Comparison of ENCODE assay signal across 14 cellular contexts in the genomic region with DNA sequence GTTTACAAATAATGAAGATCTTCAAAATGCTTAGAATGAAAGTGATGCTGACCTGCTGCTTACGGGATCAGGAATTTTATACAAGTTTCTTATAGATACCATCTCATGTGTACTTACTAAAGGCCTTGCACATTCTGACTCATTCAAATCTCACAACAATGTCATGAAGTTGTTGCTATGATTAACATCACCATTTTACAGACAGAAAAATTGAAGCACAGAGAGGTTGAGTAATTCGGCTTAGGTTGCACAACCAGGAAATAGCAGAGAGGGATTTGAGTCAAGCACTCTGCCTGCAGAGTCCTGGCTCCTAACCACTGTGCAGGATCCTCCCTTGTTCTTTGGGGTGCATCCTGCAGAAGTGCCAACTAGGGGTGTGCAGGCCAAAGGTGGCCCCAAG.
DNase-seq lines count a peak whose midpoint lies in the region; ATAC-seq, FAIRE-seq and TF ChIP-seq lines count a peak whose summit lies in the region.
"Had no signal": no experiment of that assay in that cellular context is flagged by ENCODE, and none has a peak within 500 bp of the region (broad histone marks: within the 10 kb centered on the region; RNA-seq: fewer than 3 reads in every experiment).

No MANE protein-coding gene starts in this region.

- WGBS in trophoblast cell (ENCODE audit: extremely low coverage, insufficient coverage, insufficient read length), result no CpG with 5 or more reads among the region's 2 CpGs

- H3K9me3 ChIP-seq in PC-9 (ENCODE audit: insufficient read depth, low read depth), result no peaks in the 10 kb centered on the region
- H3K9me3 ChIP-seq in endothelial cell of umbilical vein (replicated peaks; ENCODE audit: control insufficient read depth, insufficient read depth, low read length), result no peaks in the 10 kb centered on the region
- H3K9me3 ChIP-seq in trophoblast cell (ENCODE audit: insufficient read depth, low read depth, low read length), result no peaks in the 10 kb centered on the region
- no peaks in the 10 kb centered on the region for H3K9me3 ChIP-seq in CD8-positive, alpha-beta memory T cell (ENCODE audit: low read length)
- H3K9me3 ChIP-seq: pancreas had no signal

- H4K20me1 ChIP-seq in PC-9 (ENCODE audit: insufficient read depth) (no peaks in the 10 kb centered on the region), endothelial cell of umbilical vein (replicated peaks; ENCODE audit: control insufficient read depth, extremely low read depth, insufficient read depth, low read length) (no peaks in the 10 kb centered on the region)

- H3K4me1 ChIP-seq in PC-9 (replicated peaks; ENCODE audit: insufficient read depth) (peaks cover 79% of the 10 kb centered on the region), endothelial cell of umbilical vein (ENCODE audit: control insufficient read depth, extremely low read depth, insufficient read depth, low read length) (peaks cover 13% of the 10 kb centered on the region), trophoblast cell (ENCODE audit: control insufficient read depth in 1 of 2, insufficient read depth in 2 of 2, low read length in 2 of 2) (peaks cover 4% of the 10 kb centered on the region in 2 experiments)
- H3K4me1 ChIP-seq in CD8-positive, alpha-beta memory T cell (ENCODE audit: insufficient read depth, low read length), result no peaks in the 10 kb centered on the region
- H3K4me1 ChIP-seq: pancreas had no signal

- no peak overlapping the region for H4K8ac ChIP-seq in trophoblast cell (ENCODE audit: low read depth, low read length)

- no peak overlapping the region for H2BK12ac ChIP-seq in trophoblast cell (ENCODE audit: low read length)

- H3F3A ChIP-seq in PC-9 (ENCODE audit: insufficient read depth, low read depth), result peaks cover 45% of the 10 kb centered on the region

- H2AFZ ChIP-seq in PC-9 (no peak overlapping the region), endothelial cell of umbilical vein (ENCODE audit: low read depth, low read length) (no peak overlapping the region), trophoblast cell (ENCODE audit: insufficient read depth, low read length, poor library complexity) (no peak overlapping the region)
- H2AFZ ChIP-seq: hepatocyte had no signal

- no peaks in the 10 kb centered on the region for H3K36me3 ChIP-seq in PC-9 (ENCODE audit: low read depth)
- no peaks in the 10 kb centered on the region for H3K36me3 ChIP-seq in endothelial cell of umbilical vein (ENCODE audit: control insufficient read depth in 2 of 2, extremely low read depth in 1 of 2, insufficient read depth in 2 of 2, low read length in 2 of 2)
- H3K36me3 ChIP-seq in trophoblast cell (ENCODE audit: control insufficient read depth in 1 of 2, insufficient read depth in 2 of 2, low read length in 2 of 2), result no peaks in the 10 kb centered on the region
- H3K36me3 ChIP-seq in CD8-positive, alpha-beta memory T cell (ENCODE audit: insufficient read depth, low read length), result no peaks in the 10 kb centered on the region
- H3K36me3 ChIP-seq: pancreas had no signal

- no peak overlapping the region for H2BK5ac ChIP-seq in trophoblast cell (ENCODE audit: low read depth, low read length, poor library complexity)

- no peak overlapping the region for H3K4ac ChIP-seq in trophoblast cell (ENCODE audit: low read depth, low read length)

- FAIRE-seq in endothelial cell of umbilical vein (lab: Jason Lieb, UNC), result no peak
- FAIRE-seq: pancreas had no signal

- H3K79me2 ChIP-seq in PC-9 (ENCODE audit: low read depth), result no peaks in the 10 kb centered on the region
- no peaks in the 10 kb centered on the region for H3K79me2 ChIP-seq in endothelial cell of umbilical vein (ENCODE audit: control insufficient read depth, insufficient read depth, low read length)
- H3K79me2 ChIP-seq in trophoblast cell (ENCODE audit: control insufficient read depth, insufficient read depth, low read length, poor library complexity), result no peaks in the 10 kb centered on the region
- H3K79me2 ChIP-seq: hepatocyte had no signal

- no peaks in the 10 kb centered on the region for H3K9me3 Mint-ChIP-seq in HFFc6
- peaks cover 0 to 4% (median 0%) of the 10 kb centered on the region in 5 donors for H3K9me3 Mint-ChIP-seq in CD8-positive, alpha-beta memory T cell
- H3K9me3 Mint-ChIP-seq: activated T-helper 1 cell treated with anti-CD3 and anti-CD28 coated beads, Interleukin-12 subunit alpha, Interleukin-12 subunit beta, Interleukin-2, Interleukin-4 antibody, amounts not matched to agents 30 ng/mL and 10 ng/mL and 1 ng/mL, durations not matched to agents 14 hours and 24 hours and 36 hours had no signal

- no peak overlapping the region for H3K23ac ChIP-seq in trophoblast cell (ENCODE audit: low read length)

- no peak overlapping the region for H4K12ac ChIP-seq in trophoblast cell (ENCODE audit: low read depth, low read length)

- BruUV-seq in PC-9 (replicated peaks; lab: Mats Ljungman, UMichigan) (no TSS peak), endothelial cell of umbilical vein (replicated peaks; lab: Mats Ljungman, UMichigan) (no TSS peak)

- no peak overlapping the region for H2AK5ac ChIP-seq in trophoblast cell (ENCODE audit: low read length)

- H3K9me2 ChIP-seq in PC-9 (ENCODE audit: insufficient read depth), result no peaks in the 10 kb centered on the region

- DNase-seq in HFFc6 (peak; percentile 90), PC-9 (peak in 1 of 2 experiments; percentile 94), endothelial cell of umbilical vein (ENCODE audit: low read depth, low spot score) (peak; percentile 36), trophoblast cell (peak; percentile 71 to 87), iPS-NIHi7 (ENCODE audit: extremely low spot score) (no peak), SW480 (ENCODE audit: low spot score) (no peak)
- DNase-seq in CD8-positive, alpha-beta memory T cell, result no peak
- DNase-seq: activated CD4-positive, alpha-beta T cell treated with anti-CD3 and anti-CD28 coated beads for 4 hours; KBM-7; NCI-H2029; pancreas had no signal

- intact Hi-C loops in PC-9 (cut with micrococcal nuclease; ENCODE audit: unreplicated experiment), result no loop called here
- intact Hi-C loops in endothelial cell of umbilical vein (cut with micrococcal nuclease), result no loop called here

- H2BK120ac ChIP-seq in trophoblast cell (ENCODE audit: insufficient read depth, low read length, poor library complexity), result no peak overlapping the region

- peak overlapping the region; percentile 18; the same call in 1 of the 2 replicates for H3K4me3 Mint-ChIP-seq in HFFc6
- no peak overlapping the region for H3K4me3 Mint-ChIP-seq in CD8-positive, alpha-beta memory T cell
- H3K4me3 Mint-ChIP-seq: activated T-helper 1 cell treated with anti-CD3 and anti-CD28 coated beads, Interleukin-12 subunit alpha, Interleukin-12 subunit beta, Interleukin-2, Interleukin-4 antibody, amounts not matched to agents 30 ng/mL and 10 ng/mL and 1 ng/mL, durations not matched to agents 14 hours and 24 hours and 36 hours had no signal

- dilution Hi-C loops in endothelial cell of umbilical vein (cut with MboI; ENCODE audit: extremely low pct_ligation_motif_present, low sequenced_read_pairs), result no loop called here

- H3K14ac ChIP-seq in trophoblast cell (ENCODE audit: low read length), result no peak overlapping the region

- H3K9ac ChIP-seq in endothelial cell of umbilical vein (replicated peaks; ENCODE audit: extremely low read depth, insufficient read depth, low read length) (no peak overlapping the region), trophoblast cell (ENCODE audit: low read length) (no peak overlapping the region)

- TF ChIP-seq CTCF in HFFc6 (IDR thresholded peaks at IDR 0.05) (no peak), PC-9 (conservative IDR thresholded peaks at IDR 0.05) (no peak), endothelial cell of umbilical vein (IDR thresholded peaks at IDR 0.05; ENCODE audit: extremely low read depth in 1 of 2, insufficient read depth in 1 of 2, low read depth in 1 of 2, low read length in 2 of 2) (no peak)

- H3K4me2 ChIP-seq in PC-9 (peak overlapping the region; percentile 45), endothelial cell of umbilical vein (ENCODE audit: insufficient read depth, low read length) (no peak overlapping the region), trophoblast cell (ENCODE audit: low read length) (no peak overlapping the region)
- H3K4me2 ChIP-seq: hepatocyte had no signal

- ATAC-seq in HG03378 (IDR thresholded peaks at IDR 0.05; ENCODE audit: unreplicated experiment), result no peak

- H3K79me1 ChIP-seq in trophoblast cell (ENCODE audit: low read length), result no peaks in the 10 kb centered on the region

- no peaks in the 10 kb centered on the region for H3K36me3 Mint-ChIP-seq in HFFc6 (ENCODE audit: low read depth)
- H3K36me3 Mint-ChIP-seq in CD8-positive, alpha-beta memory T cell, result no peaks in the 10 kb centered on the region

- H3K4me3 ChIP-seq in PC-9 (no peak overlapping the region), endothelial cell of umbilical vein (replicated peaks in 1 of 3; ENCODE audit: insufficient read depth in 1 of 3, low read depth in 1 of 3, low read length in 3 of 3) (no peak overlapping the region), trophoblast cell (ENCODE audit: low read depth, low read length) (no peak overlapping the region)
- no peak overlapping the region for H3K4me3 ChIP-seq in CD8-positive, alpha-beta memory T cell (ENCODE audit: low read length)
- H3K4me3 ChIP-seq: hepatocyte, pancreas had no signal

- peaks cover 20% of the 10 kb centered on the region for H3K27me3 Mint-ChIP-seq in HFFc6 (ENCODE audit: insufficient read depth)
- peaks cover 10 to 55% of the 10 kb centered on the region in 2 donors for H3K27me3 Mint-ChIP-seq in CD8-positive, alpha-beta memory T cell

- H3K4me1 Mint-ChIP-seq in HFFc6 (ENCODE audit: low read depth), result peaks cover 47% of the 10 kb centered on the region
- no peaks in the 10 kb centered on the region for H3K4me1 Mint-ChIP-seq in CD8-positive, alpha-beta memory T cell

- POLR2A ChIA-PET in PC-9 (lab: Charles Lee; ENCODE audit: unreplicated experiment), result no interaction called here
- POLR2A ChIA-PET in endothelial cell of umbilical vein (lab: Charles Lee), result no interaction called here
- POLR2A ChIA-PET in CD8-positive, alpha-beta memory T cell (lab: Charles Lee), result no interaction called here

- no peak overlapping the region for H3K18ac ChIP-seq in trophoblast cell (ENCODE audit: low read length)

- no peaks in the 10 kb centered on the region for H3K9me1 ChIP-seq in endothelial cell of umbilical vein (replicated peaks; ENCODE audit: control insufficient read depth, extremely low read depth, insufficient read depth, low read length)

- CTCF ChIA-PET in PC-9 (lab: Charles Lee) (no interaction called here), endothelial cell of umbilical vein (lab: Charles Lee) (no interaction called here)
- CTCF ChIA-PET in CD8-positive, alpha-beta memory T cell (lab: Charles Lee), result no interaction called here

- H3K27me3 ChIP-seq in PC-9 (ENCODE audit: insufficient read depth, low read depth) (no peaks in the 10 kb centered on the region), endothelial cell of umbilical vein (ENCODE audit: control insufficient read depth in 2 of 2, insufficient read depth in 2 of 2, low read length in 2 of 2) (no peaks in the 10 kb centered on the region), trophoblast cell (ENCODE audit: insufficient read depth, low read length) (no peaks in the 10 kb centered on the region)
- H3K27me3 ChIP-seq in CD8-positive, alpha-beta memory T cell (ENCODE audit: insufficient read depth, low read length, poor library complexity, severe bottlenecking), result peaks cover 3% of the 10 kb centered on the region
- H3K27me3 ChIP-seq: hepatocyte, pancreas had no signal

- peak overlapping the region; percentile 65 for H3K27ac Mint-ChIP-seq in HFFc6
- peak overlapping the region in 1 of 8 donors; percentile 56 for H3K27ac Mint-ChIP-seq in CD8-positive, alpha-beta memory T cell
- H3K27ac Mint-ChIP-seq: activated T-helper 1 cell treated with anti-CD3 and anti-CD28 coated beads, Interleukin-12 subunit alpha, Interleukin-12 subunit beta, Interleukin-2, Interleukin-4 antibody, amounts not matched to agents 30 ng/mL and 10 ng/mL and 1 ng/mL, durations not matched to agents 14 hours and 24 hours and 36 hours had no signal

- H3K27ac ChIP-seq in PC-9, result peak overlapping the region; percentile 73
- no peak overlapping the region for H3K27ac ChIP-seq in endothelial cell of umbilical vein (ENCODE audit: insufficient read depth, low read depth, low read length)
- no peak overlapping the region for H3K27ac ChIP-seq in trophoblast cell (ENCODE audit: low read depth, low read length)
- no peak overlapping the region for H3K27ac ChIP-seq in CD8-positive, alpha-beta memory T cell (ENCODE audit: low read depth, low read length)
- H3K27ac ChIP-seq: hepatocyte, pancreas had no signal

- no peak for TF ChIP-seq POLR2A in endothelial cell of umbilical vein (IDR thresholded peaks at IDR 0.05; ENCODE audit: low read depth, low read length)

- H4K91ac ChIP-seq in trophoblast cell (ENCODE audit: low read depth, low read length), result no peak overlapping the region

Comparison
In these comparisons a context has a peak if more than half of its experiments do, and no peak if none do; other contexts are left out.
1. DNase-seq: peak in HFFc6 (single experiment), endothelial cell of umbilical vein (single experiment) and trophoblast cell (2 of 2); none in CD8-positive, alpha-beta memory T cell (0 of 5), iPS-NIHi7 (single experiment) and SW480 (single experiment).